ENCODE assay signal across 20 cellular contexts in genomic region chr17:72566671-72567484, GRCh38.
DNase-seq lines count a peak whose midpoint lies in the region; ATAC-seq and TF ChIP-seq lines count a peak whose summit lies in the region.
"Had no signal": no experiment of that assay in that cellular context is flagged by ENCODE, and none has a peak within 500 bp of the region (broad histone marks: within the 10 kb centered on the region; RNA-seq: fewer than 3 reads in every experiment).

No MANE protein-coding gene starts in this region.

- intact Hi-C loops in CD4-positive, alpha-beta memory T cell (cut with micrococcal nuclease): no loop called here
- intact Hi-C loops in Panc1 (cut with micrococcal nuclease; ENCODE audit: unreplicated experiment): loop anchor here (10.0 kb wide), 1 partner anchor 118 kb away; no protein-coding TSS in a partner anchor

- H3K27me3 ChIP-seq in ACC112 (ENCODE audit: insufficient read depth, low read length) (no peaks in the 10 kb centered on the region), Panc1 (ENCODE audit: control insufficient read depth, insufficient read depth, low read length) (no peaks in the 10 kb centered on the region)
- H3K27me3 ChIP-seq in CD4-positive, alpha-beta memory T cell (ENCODE audit: insufficient read depth, low read length): no peaks in the 10 kb centered on the region
- no peaks in the 10 kb centered on the region for H3K27me3 ChIP-seq in CD8-positive, alpha-beta memory T cell (ENCODE audit: insufficient read depth, low read length, poor library complexity, severe bottlenecking)

- no peak overlapping the region for H2AFZ ChIP-seq in ACC112 (ENCODE audit: low read length, unreplicated experiment)

- H3K27me3 Mint-ChIP-seq in CD4-positive, alpha-beta memory T cell: no peaks in the 10 kb centered on the region
- peaks cover 2 to 5% of the 10 kb centered on the region in 2 donors for H3K27me3 Mint-ChIP-seq in CD8-positive, alpha-beta memory T cell

- BruUV-seq in Panc1 (replicated peaks; lab: Mats Ljungman, UMichigan): no TSS peak

- POLR2A ChIA-PET in CD4-positive, alpha-beta memory T cell (lab: Charles Lee; ENCODE audit: partially characterized antibody): no interaction called here
- POLR2A ChIA-PET in Panc1 (lab: Charles Lee): no interaction called here
- POLR2A ChIA-PET in CD8-positive, alpha-beta memory T cell (lab: Charles Lee): no interaction called here

- H3K27ac Mint-ChIP-seq in CD4-positive, alpha-beta memory T cell: peak overlapping the region in 5 of 7 donors; percentile 1 to 83 (median 49)
- peak overlapping the region in 1 of 8 donors; percentile 26 for H3K27ac Mint-ChIP-seq in CD8-positive, alpha-beta memory T cell
- H3K27ac Mint-ChIP-seq: IgD-negative memory B cell had no signal

- H3K4me3 ChIP-seq in ACC112 (ENCODE audit: low read depth, low read length) (0 out of 2 replicates have a peak overlapping the region, but pooled peaks have one; percentile 9), Panc1 (ENCODE audit: low read depth in 2 of 2, low read length in 2 of 2) (peak overlapping the region; percentile 29 to 58)
- H3K4me3 ChIP-seq in CD4-positive, alpha-beta memory T cell (ENCODE audit: low read length in 2 of 2): no peak overlapping the region
- no peak overlapping the region for H3K4me3 ChIP-seq in CD8-positive, alpha-beta memory T cell (ENCODE audit: low read length)
- H3K4me3 ChIP-seq: adrenal gland, heart left ventricle, SK-N-MC, skin epidermis, suprapubic skin had no signal

- peaks cover 10 to 15% (median 13%) of the 10 kb centered on the region in 4 donors for H3K4me1 Mint-ChIP-seq in CD4-positive, alpha-beta memory T cell
- H3K4me1 Mint-ChIP-seq in CD8-positive, alpha-beta memory T cell: peaks cover 3 to 13% (median 11%) of the 10 kb centered on the region in 3 donors

- no peaks in the 10 kb centered on the region for H3K9me3 ChIP-seq in CD4-positive, alpha-beta memory T cell (ENCODE audit: control insufficient read depth in 1 of 2, low read length in 2 of 2)
- H3K9me3 ChIP-seq in Panc1 (ENCODE audit: control insufficient read depth, insufficient read depth, low read depth, low read length): no peaks in the 10 kb centered on the region
- H3K9me3 ChIP-seq in CD8-positive, alpha-beta memory T cell (ENCODE audit: low read length): no peaks in the 10 kb centered on the region
- H3K9me3 ChIP-seq: adrenal gland, heart left ventricle, suprapubic skin had no signal

- H3K4me1 ChIP-seq in ACC112 (ENCODE audit: control insufficient read depth, insufficient read depth, low read length, unreplicated experiment): peaks cover 19% of the 10 kb centered on the region
- H3K4me1 ChIP-seq in CD4-positive, alpha-beta memory T cell (ENCODE audit: insufficient read depth, low read length): peaks cover 10% of the 10 kb centered on the region
- peaks cover 87% of the 10 kb centered on the region for H3K4me1 ChIP-seq in Panc1 (ENCODE audit: control insufficient read depth, insufficient read depth, low read length)
- no peaks in the 10 kb centered on the region for H3K4me1 ChIP-seq in CD8-positive, alpha-beta memory T cell (ENCODE audit: insufficient read depth, low read length)
- H3K4me1 ChIP-seq: adrenal gland, heart left ventricle, suprapubic skin had no signal

- DNase-seq in CD4-positive, alpha-beta memory T cell: no peak
- DNase-seq in Panc1 (ENCODE audit: low read depth, low spot score) (no peak), fibroblast of peridontal ligament (ENCODE audit: extremely low read depth) (peak; percentile 21), kidney tubule cell (ENCODE audit: low spot score) (no peak), HCEC 1CT (no peak)
- DNase-seq in CD8-positive, alpha-beta memory T cell: no peak
- DNase-seq: activated T-cell treated with anti-CD3 and anti-CD28 coated beads, Interleukin-2, amount 50 U/mL, for 48 hours; adrenal gland; C1 segment of cervical spinal cord; central memory CD4-positive, alpha-beta T cell; DMS79; effector memory CD4-positive, alpha-beta T cell; heart left ventricle; NCI-H2029; NCI-H524 treated with DMSO at 0.1 percent for 48 hours had no signal

- H3K36me3 ChIP-seq in ACC112 (ENCODE audit: insufficient read depth, low read length) (no peaks in the 10 kb centered on the region), Panc1 (ENCODE audit: control insufficient read depth, insufficient read depth, low read length) (no peaks in the 10 kb centered on the region)
- H3K36me3 ChIP-seq in CD4-positive, alpha-beta memory T cell (ENCODE audit: insufficient read depth, low read length): no peaks in the 10 kb centered on the region
- H3K36me3 ChIP-seq in CD8-positive, alpha-beta memory T cell (ENCODE audit: insufficient read depth, low read length): no peaks in the 10 kb centered on the region
- H3K36me3 ChIP-seq: adrenal gland, heart left ventricle, suprapubic skin had no signal

- H3K79me2 ChIP-seq in ACC112 (ENCODE audit: control insufficient read depth, insufficient read depth, low read length, unreplicated experiment): peaks cover 13% of the 10 kb centered on the region

- H3K36me3 Mint-ChIP-seq in CD4-positive, alpha-beta memory T cell: no peaks in the 10 kb centered on the region
- H3K36me3 Mint-ChIP-seq in CD8-positive, alpha-beta memory T cell: peaks cover 0 to 3% (median 0%) of the 10 kb centered on the region in 3 donors
- H3K36me3 Mint-ChIP-seq: IgD-negative memory B cell had no signal

- peak; percentile 66 for ATAC-seq in Panc1
- ATAC-seq: heart left ventricle had no signal

- H3K27ac ChIP-seq in ACC112 (ENCODE audit: low read depth, low read length) (no peak overlapping the region), Panc1 (ENCODE audit: low read length) (peak overlapping the region; percentile 90)
- H3K27ac ChIP-seq in CD4-positive, alpha-beta memory T cell (ENCODE audit: low read depth, low read length): no peak overlapping the region
- H3K27ac ChIP-seq in CD8-positive, alpha-beta memory T cell (ENCODE audit: low read depth, low read length): no peak overlapping the region
- H3K27ac ChIP-seq: adrenal gland, heart left ventricle, SK-N-MC, skin epidermis, suprapubic skin had no signal

- TF ChIP-seq CTCF in Panc1 (IDR thresholded peaks at IDR 0.05): no peak

- in situ Hi-C loops in Panc1 (cut with HindIII; ENCODE audit: low pct_unique_long_range_greater_than_20kb, low sequenced_read_pairs): no loop called here

- CTCF ChIA-PET in CD4-positive, alpha-beta memory T cell (lab: Charles Lee; ENCODE audit: partially characterized antibody): interaction anchor here (1.5 kb wide), 1 partner anchor 160 kb away, joined by 6 read pairs; no protein-coding TSS in a partner anchor
- CTCF ChIA-PET in Panc1 (lab: Charles Lee): interaction anchor here (1.5 kb wide), 1 partner anchor 10 kb away, joined by 5 read pairs; no protein-coding TSS in a partner anchor
- CTCF ChIA-PET in CD8-positive, alpha-beta memory T cell (lab: Charles Lee): no interaction called here

- no peaks in the 10 kb centered on the region for H3K9me3 Mint-ChIP-seq in CD4-positive, alpha-beta memory T cell
- H3K9me3 Mint-ChIP-seq in CD8-positive, alpha-beta memory T cell: no peaks in the 10 kb centered on the region
- H3K9me3 Mint-ChIP-seq: IgD-negative memory B cell had no signal

- H3K4me3 Mint-ChIP-seq in CD4-positive, alpha-beta memory T cell: peak overlapping the region in 5 of 8 donors; percentile 32 to 48 (median 39)
- H3K4me3 Mint-ChIP-seq in CD8-positive, alpha-beta memory T cell: peak overlapping the region in 1 of 7 donors; percentile 24

Comparison
In these comparisons a context has a peak if more than half of its experiments do, and no peak if none do; other contexts are left out.
1. H3K4me3 ChIP-seq: peak in ACC112 (single experiment) and Panc1 (2 of 2); none in CD4-positive, alpha-beta memory T cell (0 of 2) and CD8-positive, alpha-beta memory T cell (single experiment).